8 cellular contexts compared by ENCODE assay signal in the genomic region with DNA sequence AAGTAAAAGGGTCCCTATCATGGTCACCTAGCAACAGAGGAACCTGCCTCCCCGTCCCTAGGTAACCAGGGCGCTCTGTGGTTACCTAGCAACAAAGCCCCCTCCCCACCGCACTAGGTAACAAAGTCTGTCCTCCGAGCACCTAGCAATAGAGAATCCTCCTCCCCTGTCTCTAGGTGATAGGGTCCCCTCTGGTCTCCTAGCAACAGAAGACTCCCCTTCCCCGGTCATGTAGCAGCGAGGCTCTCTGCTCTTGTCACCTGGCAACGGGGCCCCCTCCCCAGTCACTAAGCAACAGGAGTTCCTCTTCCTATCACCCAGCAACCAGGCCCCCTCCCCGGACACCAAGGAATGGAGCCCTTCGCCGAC. TPM values are rescaled to one million over a fixed set of nuclear protein-coding genes. Genes with fewer than 3 reads are reported as not detected.
DNase-seq lines count a peak whose midpoint lies in the region; ATAC-seq, FAIRE-seq and TF ChIP-seq lines count a peak whose summit lies in the region.

No MANE protein-coding gene starts in this region.

- DNase-seq in NCI-H1436 treated with DMSO at 0.1 percent for 48 hours (lab: John Stamatoyannopoulos, UW) (peak; percentile 77), astrocyte (ENCODE audit: low read depth) (peak; percentile 20), lower leg skin (ENCODE audit: low spot score in 2 of 2) (no peak), upper lobe of right lung (no peak), SW480 (ENCODE audit: low spot score) (no peak), inferior parietal cortex (ENCODE audit: extremely low spot score) (no peak)

- WGBS in lower leg skin, 2 donors, result 4 to 5% methylated on average over 9 to 10 of the region's 10 CpGs

- H3K27ac ChIP-seq in astrocyte (ENCODE audit: low read depth, low read length), result peak overlapping the region; percentile 45
- H3K27ac ChIP-seq in upper lobe of right lung, result peak overlapping the region; percentile 80

- H3K9me3 Mint-ChIP-seq in astrocyte (ENCODE audit: unreplicated experiment), result peaks cover 24% of the 10 kb centered on the region

- no peaks in the 10 kb centered on the region for H3K27me3 ChIP-seq in astrocyte (ENCODE audit: insufficient read depth, low read length)
- H3K27me3 ChIP-seq in upper lobe of right lung, result no peaks in the 10 kb centered on the region

- H3K4me2 ChIP-seq in astrocyte (ENCODE audit: low read length), result peak overlapping the region; percentile 99

- peaks cover 9% of the 10 kb centered on the region for H3K79me2 ChIP-seq in astrocyte (ENCODE audit: insufficient read depth, low read length)

- no peaks in the 10 kb centered on the region for H3K36me3 Mint-ChIP-seq in astrocyte (ENCODE audit: low read depth, unreplicated experiment)

- H3K9ac ChIP-seq in astrocyte (ENCODE audit: low read length), result peak overlapping the region; percentile 84

- H3K4me1 ChIP-seq in astrocyte (ENCODE audit: insufficient read depth, low read length) (peaks cover 4% of the 10 kb centered on the region), upper lobe of right lung (peaks cover 9% of the 10 kb centered on the region)

- TF ChIP-seq POLR2A in lower leg skin (IDR thresholded peaks at IDR 0.05), result no peak

- FAIRE-seq in astrocyte (lab: Jason Lieb, UNC), result no peak

- TF ChIP-seq CTCF in astrocyte (IDR thresholded peaks at IDR 0.05; ENCODE audit: insufficient read depth, low read depth, low read length), result no peak
- no peak for TF ChIP-seq CTCF in lower leg skin (IDR thresholded peaks at IDR 0.05)
- no peak for TF ChIP-seq CTCF in upper lobe of right lung (IDR thresholded peaks at IDR 0.05)

- no peak overlapping the region for H3K4me3 Mint-ChIP-seq in astrocyte (ENCODE audit: unreplicated experiment)

- H3K27ac Mint-ChIP-seq in astrocyte (ENCODE audit: unreplicated experiment), result no peak overlapping the region

- peak overlapping the region; percentile 58 for H2AFZ ChIP-seq in astrocyte (ENCODE audit: low read depth, low read length)

- peak overlapping the region; percentile 66 for H3K4me3 ChIP-seq in GM08714 (ENCODE audit: low read length)
- peak overlapping the region; percentile 76 for H3K4me3 ChIP-seq in astrocyte (ENCODE audit: insufficient read depth, low read depth, low read length)
- H3K4me3 ChIP-seq in lower leg skin (ENCODE audit: low read depth, poor library complexity, severe bottlenecking), result peak overlapping the region; percentile 37
- H3K4me3 ChIP-seq in upper lobe of right lung, result peak overlapping the region; percentile 84

- no peaks in the 10 kb centered on the region for H3K9me3 ChIP-seq in astrocyte (ENCODE audit: insufficient read depth, low read depth, low read length)
- no peaks in the 10 kb centered on the region for H3K9me3 ChIP-seq in upper lobe of right lung

- H3K4me1 Mint-ChIP-seq in astrocyte (ENCODE audit: low read depth, unreplicated experiment), result no peaks in the 10 kb centered on the region

- H3K36me3 ChIP-seq in astrocyte (ENCODE audit: insufficient read depth, low read length), result no peaks in the 10 kb centered on the region
- no peaks in the 10 kb centered on the region for H3K36me3 ChIP-seq in upper lobe of right lung

- no peaks in the 10 kb centered on the region for H4K20me1 ChIP-seq in astrocyte (ENCODE audit: insufficient read depth, low read length)

- H3K27me3 Mint-ChIP-seq in astrocyte (ENCODE audit: low read depth, unreplicated experiment), result no peaks in the 10 kb centered on the region

- intact Hi-C loops in lower leg skin (cut with DNase I; ENCODE audit: low total_unique reads) (no loop called here), upper lobe of right lung (cut with DNase I) (no loop called here)

- ATAC-seq in upper lobe of right lung, result no peak
- no peak for ATAC-seq in GM19328 (IDR thresholded peaks at IDR 0.05; ENCODE audit: unreplicated experiment)

RNA-seq across cellular contexts. Expression of gene JOSD2, which starts 0.3 kb away (rescaled TPM):
- not detected in 2 replicates for total RNA-seq in astrocyte
- total RNA-seq in lower leg skin, result 10 to 100 TPM in 3 of 4 donors, 1 to 10 TPM in 1; 8.5 to 25.0 (median 21.2) TPM
- total RNA-seq in upper lobe of right lung, result 34.7 TPM

RNA-seq across cellular contexts. Expression of gene ASPDH, which starts 3.0 kb away (rescaled TPM):
- total RNA-seq in astrocyte, result not detected in 2 replicates
- total RNA-seq in lower leg skin, result not detected
- total RNA-seq in upper lobe of right lung, result not detected

RNA-seq across cellular contexts. Expression of gene GARIN5A, which starts 34.0 kb away (rescaled TPM):
- total RNA-seq in astrocyte (not detected in 2 replicates), lower leg skin (1 to 10 TPM; 1.7 to 5.9 (median 3.3) TPM), upper lobe of right lung (3.8 TPM)

RNA-seq across cellular contexts. Expression of gene EMC10, which starts 34.4 kb away (rescaled TPM):
- total RNA-seq in astrocyte, result not detected in 2 replicates
- total RNA-seq in lower leg skin, result 10 to 100 TPM; 35.1 to 93.5 (median 67.5) TPM
- 103 TPM for total RNA-seq in upper lobe of right lung

RNA-seq across cellular contexts. Expression of gene LRRC4B, which starts 57.6 kb away (rescaled TPM):
- total RNA-seq in astrocyte, result not detected in 2 replicates
- total RNA-seq in lower leg skin, result 1 to 10 TPM in 1 of 4 donors, under 1 TPM in 3; 0.23 to 1.8 (median 0.35) TPM
- total RNA-seq in upper lobe of right lung, result 4.6 TPM

Comparison
In these comparisons a context has a peak if more than half of its experiments do, and no peak if none do; other contexts are left out.
1. DNase-seq: peak in NCI-H1436 treated with DMSO at 0.1 percent for 48 hours (single experiment) and astrocyte (single experiment); none in lower leg skin (0 of 2), upper lobe of right lung (single experiment), SW480 (single experiment) and inferior parietal cortex (single experiment).
2. Peak in every context shown above with its lines, with median percentiles within 50 percentile points of each other: H3K4me3 ChIP-seq.